Comparison of ENCODE assay signal across 8 cellular contexts in genomic region chr1:211830330-211831142, GRCh38. TPM values are rescaled to one million over a fixed set of nuclear protein-coding genes. Genes with fewer than 3 reads are reported as not detected.
DNase-seq lines count a peak whose midpoint lies in the region; ATAC-seq lines count a peak whose summit lies in the region.

Gene LPGAT1, minus strand, starts transcription at chr1:211830763. Its CDS starts 1,467 bp downstream, at chr1:211829296.

- DNase-seq in A172 (ENCODE audit: low spot score) (peak; percentile 62), NCI-H2196 treated with DMSO at 0.1 percent for 48 hours (lab: John Stamatoyannopoulos, UW; ENCODE audit: unreplicated experiment) (peak; percentile 65), cerebellum (ENCODE audit: low spot score) (peak; percentile 81), kidney glomerular epithelial cell (lab: John Stamatoyannopoulos, UW) (peak; percentile 39)
- DNase-seq in activated CD4-positive, alpha-beta T cell treated with anti-CD3 and anti-CD28 coated beads for 1 hour = peak; percentile 59
- peak; percentile 45 to 67 (median 54) for DNase-seq in stimulated activated CD4-positive, alpha-beta T cell treated with anti-CD3 and anti-CD28 coated beads, Interleukin-1b, Interleukin-23, amount 100 ng/mL, for 24 hours (ENCODE audit: low read depth in 4 of 4, low spot score in 1 of 4)

- peak; percentile 70 for ATAC-seq in GM18502 (IDR thresholded peaks at IDR 0.05; ENCODE audit: poor library complexity, unreplicated experiment)
- ATAC-seq in HG02981 (IDR thresholded peaks at IDR 0.05; ENCODE audit: unreplicated experiment) = peak; percentile 66

RNA-seq across cellular contexts. Expression of gene LPGAT1, which starts in this region (rescaled TPM):
- total RNA-seq in A172 (2014; rRNA removed; shearing (Covaris generic)) = 83.2 and 83.8 TPM in 2 replicates
- total RNA-seq in cerebellum = 91.2 TPM

Comparison
In these comparisons a context has a peak if more than half of its experiments do, and no peak if none do; other contexts are left out.
1. Peak in every context shown above with its lines: DNase-seq and ATAC-seq.